ENCODE assay signal across 1 cellular context in genomic region chr6:47789553-47789952, GRCh38.
A peak's percentile ranks its signal among the peaks of the same experiment; 100 is the strongest.
TF ChIP-seq lines count a peak whose summit lies in the region.

No MANE protein-coding gene starts in this region.

TF ChIP-seq in GM23338, 12 proteins besides CTCF, POLR2A, EP300 and RAD21 (continued from another document):
- TF ChIP-seq REST (IDR thresholded peaks at IDR 0.05; ENCODE audit: unreplicated experiment) (no peak), NANOG (IDR thresholded peaks at IDR 0.05; ENCODE audit: borderline replicate concordance) (peak; percentile 91)
